In the genomic region with DNA sequence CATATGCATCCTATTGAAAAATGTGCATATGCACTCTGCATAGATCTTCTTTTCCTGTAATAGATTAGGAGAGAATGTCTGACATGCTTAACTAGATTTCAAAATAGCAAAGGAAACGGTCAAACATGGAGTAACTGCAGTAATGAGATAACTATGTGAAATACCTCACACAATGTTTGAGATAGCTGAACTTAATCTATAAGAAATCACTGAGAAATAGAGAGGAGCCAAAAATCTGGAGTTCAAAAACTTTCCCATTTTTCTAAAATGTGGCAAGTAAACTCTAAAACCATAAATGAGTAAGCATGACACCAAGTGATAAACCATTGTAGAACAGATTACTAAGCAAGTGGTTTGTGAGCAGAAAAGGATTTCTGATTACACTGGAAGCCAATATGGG, we compare ENCODE assay signal across 32 cellular contexts.
"Had no signal": no experiment of that assay in that cellular context is flagged by ENCODE, and none has a peak within 500 bp of the region (broad histone marks: within the 10 kb centered on the region; RNA-seq: fewer than 3 reads in every experiment).

No MANE protein-coding gene starts in this region.

- H3K27me3 ChIP-seq: body of pancreas, ovary, uterus had no signal

- FAIRE-seq: keratinocyte, small intestine, TTC549 had no signal

- H3K36me3 Mint-ChIP-seq: activated CD4-positive, alpha-beta memory T cell treated with anti-CD3 and anti-CD28 coated beads for 36 hours; stimulated activated effector memory CD8-positive, alpha-beta T cell treated with anti-CD3 and anti-CD28 coated beads, Interleukin-12 subunit alpha, Interleukin-12 subunit beta, amount 100 ng/mL, for 72 hours; type B pancreatic cell had no signal

- H3K4me1 ChIP-seq: body of pancreas, gastroesophageal sphincter, prostate gland, uterus had no signal

- H3K4me3 Mint-ChIP-seq: activated CD4-positive, alpha-beta memory T cell treated with anti-CD3 and anti-CD28 coated beads for 36 hours; activated CD4-positive, alpha-beta T cell treated with anti-CD3 and anti-CD28 coated beads, Interleukin-2, amount 10 ng/mL, durations not matched to agents 24 days and 14 days; activated T-cell treated with anti-CD3 and anti-CD28 coated beads, Interleukin-2, amount 50 U/mL, for 24 hours; effector memory CD8-positive, alpha-beta T cell; nephron; stimulated activated effector memory CD8-positive, alpha-beta T cell treated with anti-CD3 and anti-CD28 coated beads, Interleukin-12 subunit alpha, Interleukin-12 subunit beta, amount 100 ng/mL, for 72 hours; stimulated activated naive CD8-positive, alpha-beta T cell treated with anti-CD3 and anti-CD28 coated beads, Interleukin-15, Interleukin-2, amounts not matched to agents 100 ng/mL and 50 ng/mL, for 24 hours; type B pancreatic cell had no signal

- H3K4me1 Mint-ChIP-seq: activated CD4-positive, alpha-beta T cell treated with anti-CD3 and anti-CD28 coated beads, Interleukin-2, amount 10 ng/mL, durations not matched to agents 24 days and 14 days; stimulated activated effector memory CD8-positive, alpha-beta T cell treated with anti-CD3 and anti-CD28 coated beads, Interleukin-12 subunit alpha, Interleukin-12 subunit beta, amount 100 ng/mL, for 72 hours had no signal

- DNase-seq: activated CD4-positive, alpha-beta memory T cell treated with anti-CD3 and anti-CD28 coated beads for 36 hours; activated CD4-positive, alpha-beta T cell treated with anti-CD3 and anti-CD28 coated beads, Interleukin-2, amount 10 ng/mL, durations not matched to agents 24 days and 14 days; activated CD8-positive, alpha-beta memory T cell treated with anti-CD3 and anti-CD28 coated beads, Interleukin-2, amount 50 U/mL, for 4 hours; activated gamma-delta T cell treated with Interleukin-2 at 50 U/mL for 16 hours; activated naive CD4-positive, alpha-beta T cell treated with anti-CD3 and anti-CD28 coated beads, Interleukin-2, amount 50 U/mL, for 16 hours; activated T-cell treated with anti-CD3 and anti-CD28 coated beads, Interleukin-2, amount 50 U/mL, for 24 hours; body of pancreas; cerebellar nuclear complex; dorsolateral prefrontal cortex; effector memory CD8-positive, alpha-beta T cell; erythroblast; hippocampal formation; left cardiac atrium; left ventricle myocardium superior; ovary; retina; small intestine; stimulated activated CD4-positive, alpha-beta T cell treated with anti-CD3 and anti-CD28 coated beads, Interleukin-4, amount 100 ng/mL, for 24 hours; substantia nigra; uterus; WERI-Rb-1 had no signal

- H3K27ac ChIP-seq: body of pancreas, cardiac muscle cell, coronary artery, dorsolateral prefrontal cortex, gastroesophageal sphincter, neutrophil, ovary, prostate gland, uterus, WERI-Rb-1 had no signal

- H3K36me3 ChIP-seq: cardiac muscle cell, gastroesophageal sphincter, neutrophil, ovary, prostate gland, uterus, WERI-Rb-1 had no signal

- H3K9me3 Mint-ChIP-seq: activated CD4-positive, alpha-beta memory T cell treated with anti-CD3 and anti-CD28 coated beads for 36 hours; activated CD4-positive, alpha-beta T cell treated with anti-CD3 and anti-CD28 coated beads, Interleukin-2, amount 10 ng/mL, durations not matched to agents 24 days and 14 days; effector memory CD8-positive, alpha-beta T cell; nephron; stimulated activated effector memory CD8-positive, alpha-beta T cell treated with anti-CD3 and anti-CD28 coated beads, Interleukin-12 subunit alpha, Interleukin-12 subunit beta, amount 100 ng/mL, for 72 hours; stimulated activated naive CD8-positive, alpha-beta T cell treated with anti-CD3 and anti-CD28 coated beads, Interleukin-15, Interleukin-2, amounts not matched to agents 100 ng/mL and 50 ng/mL, for 24 hours; type B pancreatic cell had no signal

- H3K9me3 ChIP-seq: body of pancreas, gastroesophageal sphincter, neutrophil, ovary, prostate gland, uterus had no signal

- H3K27ac Mint-ChIP-seq: activated CD4-positive, alpha-beta memory T cell treated with anti-CD3 and anti-CD28 coated beads for 36 hours; activated CD4-positive, alpha-beta T cell treated with anti-CD3 and anti-CD28 coated beads, Interleukin-2, amount 10 ng/mL, durations not matched to agents 24 days and 14 days; activated T-cell treated with anti-CD3 and anti-CD28 coated beads, Interleukin-2, amount 50 U/mL, for 24 hours; effector memory CD8-positive, alpha-beta T cell; nephron; stimulated activated effector memory CD8-positive, alpha-beta T cell treated with anti-CD3 and anti-CD28 coated beads, Interleukin-12 subunit alpha, Interleukin-12 subunit beta, amount 100 ng/mL, for 72 hours; stimulated activated naive CD8-positive, alpha-beta T cell treated with anti-CD3 and anti-CD28 coated beads, Interleukin-15, Interleukin-2, amounts not matched to agents 100 ng/mL and 50 ng/mL, for 24 hours; type B pancreatic cell had no signal

- H3K4me3 ChIP-seq: body of pancreas, cardiac muscle cell, coronary artery, dorsolateral prefrontal cortex, gastroesophageal sphincter, ovary, prostate gland, uterus had no signal
